ENCODE assay signal across 8 cellular contexts in genomic region chr14:45135659-45136314, GRCh38. TPM values are rescaled to one million over a fixed set of nuclear protein-coding genes. Genes with fewer than 3 reads are reported as not detected.
DNase-seq lines count a peak whose midpoint lies in the region; ATAC-seq and TF ChIP-seq lines count a peak whose summit lies in the region.

Gene FANCM (plus strand): TSS chr14:45135930. CDS start chr14:45136032, 102 bp downstream.

- no peaks in the 10 kb centered on the region for H3K9me3 ChIP-seq in BE2C

- DNase-seq in BE2C = peak; percentile 94
- DNase-seq in GM19240 (ENCODE audit: insufficient read length, low spot score) = peak; percentile 41
- peak; percentile 98 for DNase-seq in NCI-H748 (lab: John Stamatoyannopoulos, UW; ENCODE audit: unreplicated experiment)
- peak; percentile 78 for DNase-seq in activated CD4-positive, alpha-beta T cell treated with anti-CD3 and anti-CD28 coated beads, Interleukin-2, amount 50 U/mL, for 1 hour
- peak; percentile 99 for DNase-seq in dedifferentiated amniotic fluid mesenchymal stem cell (ENCODE audit: extremely low spot score)
- DNase-seq in left kidney (ENCODE audit: low read depth, low spot score) = peak; percentile 99
- peak; percentile 74 for DNase-seq in stimulated activated CD4-positive, alpha-beta T cell treated with anti-CD3 and anti-CD28 coated beads, Interleukin-2, amount 100 ng/mL, for 4 hours (ENCODE audit: low read depth)

- H3K4me3 ChIP-seq in BE2C (ENCODE audit: low read depth, low read length) = peak within 1 kb of the TSS; percentile 99

- no peaks in the 10 kb centered on the region for H3K4me1 ChIP-seq in BE2C

- no peak for TF ChIP-seq CTCF in BE2C (IDR thresholded peaks at IDR 0.05; ENCODE audit: low read depth, low read length)

- peak; percentile 36 for ATAC-seq in HG03521 (IDR thresholded peaks at IDR 0.05; ENCODE audit: unreplicated experiment)

- H3K27me3 ChIP-seq in BE2C = no peaks in the 10 kb centered on the region

- H3K36me3 ChIP-seq in BE2C = no peaks in the 10 kb centered on the region

RNA-seq across cellular contexts. Expression of gene FANCM, which starts in this region (rescaled TPM):
- polyA plus RNA-seq in BE2C (2012; ENCODE audit: insufficient read depth, insufficient read length, low read depth) = 3.7 TPM

Comparison
In these comparisons a context has a peak if more than half of its experiments do, and no peak if none do; other contexts are left out.
1. Peak in every context shown above with its lines: DNase-seq, ATAC-seq and H3K4me3 ChIP-seq.
2. DNase-seq: peak in every context shown above with its lines; median percentile 99 in dedifferentiated amniotic fluid mesenchymal stem cell; 99 in left kidney; 98 in NCI-H748; 94 in BE2C; 78 in activated CD4-positive, alpha-beta T cell treated with anti-CD3 and anti-CD28 coated beads, Interleukin-2, amount 50 U/mL, for 1 hour; 74 in stimulated activated CD4-positive, alpha-beta T cell treated with anti-CD3 and anti-CD28 coated beads, Interleukin-2, amount 100 ng/mL, for 4 hours; 41 in GM19240.